In genomic region chr3:130508970-130509369, GRCh38 we compare ENCODE assay signal across 1 cellular context.
TF ChIP-seq lines count a peak whose summit lies in the region.

No MANE protein-coding gene starts in this region.

TF ChIP-seq in GM23338, 12 proteins besides CTCF, POLR2A, EP300 and RAD21 (continued from another document):
- TF ChIP-seq EZH2 (IDR thresholded peaks at IDR 0.05; ENCODE audit: low read depth, unreplicated experiment) (no peak), ZNF331 (CRISPR knock-in tag; IDR thresholded peaks at IDR 0.05; ENCODE audit: low read depth) (no peak), REST (IDR thresholded peaks at IDR 0.05; ENCODE audit: unreplicated experiment) (no peak)
